14 cellular contexts compared by ENCODE assay signal in the genomic region with DNA sequence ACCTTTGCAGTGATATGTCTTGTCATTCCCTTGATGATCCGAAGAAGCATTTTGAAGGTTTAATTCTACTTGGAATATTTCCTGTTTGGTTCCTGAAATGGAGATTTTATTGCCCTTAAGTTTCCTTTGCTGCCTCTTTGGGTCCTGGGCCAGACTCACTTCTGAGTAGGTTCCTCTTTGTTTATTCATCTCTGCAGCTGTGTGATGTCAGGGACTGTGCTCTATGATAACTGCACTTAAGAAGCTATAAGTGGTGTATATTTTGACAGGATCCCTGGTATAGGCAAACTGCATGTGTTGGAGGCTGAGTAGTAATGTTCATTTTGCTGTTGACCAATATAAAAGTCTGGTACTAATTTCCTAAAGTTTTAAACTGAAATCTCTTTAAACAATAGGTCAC. TPM values are rescaled to one million over a fixed set of nuclear protein-coding genes. Genes with fewer than 3 reads are reported as not detected.
DNase-seq lines count a peak whose midpoint lies in the region; ATAC-seq, FAIRE-seq and TF ChIP-seq lines count a peak whose summit lies in the region.
"Had no signal": no experiment of that assay in that cellular context is flagged by ENCODE, and none has a peak within 500 bp of the region (broad histone marks: within the 10 kb centered on the region; RNA-seq: fewer than 3 reads in every experiment).

TSS of gene KLRC4 (minus strand) at position 371 of the 400 bp plus-strand sequence. CDS start at position 189, 182 bp downstream.

- peak; percentile 63 to 65 for ATAC-seq in stimulated activated naive B cell treated with anti-CD40 and anti-IgM and Interleukin-4, amounts not matched to agents 10 μg/mL and 1 μg/mL and 100 μg/mL, for 72 hours (replicated peaks)
- ATAC-seq in GM21423 (IDR thresholded peaks at IDR 0.05; ENCODE audit: unreplicated experiment), result no peak

- H3K27me3 Mint-ChIP-seq in stimulated activated naive B cell treated with anti-CD40 and anti-IgM and Interleukin-4, amounts not matched to agents 10 μg/mL and 1 μg/mL and 100 μg/mL, for 72 hours, result peaks cover 0 to 7% of the 10 kb centered on the region in 2 donors
- peaks cover 2% of the 10 kb centered on the region for H3K27me3 Mint-ChIP-seq in activated naive CD4-positive, alpha-beta T cell treated with anti-CD3 and anti-CD28 coated beads for 36 hours (ENCODE audit: low read depth)
- H3K27me3 Mint-ChIP-seq: brain had no signal

- TF ChIP-seq POLR2A in endothelial cell of umbilical vein (IDR thresholded peaks at IDR 0.05; ENCODE audit: low read depth, low read length) (no peak), lower leg skin (IDR thresholded peaks at IDR 0.05) (no peak)

- no peaks in the 10 kb centered on the region for H3K9me1 ChIP-seq in endothelial cell of umbilical vein (replicated peaks; ENCODE audit: control insufficient read depth, extremely low read depth, insufficient read depth, low read length)

- 0 out of 2 replicates have a peak, but pooled peaks cover 7% of the 10 kb centered on the region for H3F3A ChIP-seq in OCI-LY1 (ENCODE audit: insufficient read depth, low read length)

- no TSS peak for BruUV-seq in endothelial cell of umbilical vein (replicated peaks; lab: Mats Ljungman, UMichigan)

- no peak for TF ChIP-seq CTCF in OCI-LY1 (IDR thresholded peaks at IDR 0.05; ENCODE audit: low read length)
- no peak for TF ChIP-seq CTCF in endothelial cell of umbilical vein (IDR thresholded peaks at IDR 0.05; ENCODE audit: extremely low read depth in 1 of 2, insufficient read depth in 1 of 2, low read depth in 1 of 2, low read length in 2 of 2)
- TF ChIP-seq CTCF in lower leg skin (IDR thresholded peaks at IDR 0.05), result no peak

- H3K27me3 ChIP-seq in OCI-LY1 (ENCODE audit: insufficient read depth, low read length) (no peaks in the 10 kb centered on the region), endothelial cell of umbilical vein (ENCODE audit: control insufficient read depth in 2 of 2, insufficient read depth in 2 of 2, low read length in 2 of 2) (no peaks in the 10 kb centered on the region)
- H3K27me3 ChIP-seq: hepatocyte had no signal

- no peaks in the 10 kb centered on the region for H3K9me2 ChIP-seq in OCI-LY1 (ENCODE audit: low read depth, low read length)

- 0 to 37% methylated on average over 1 of the region's 1 CpG for WGBS in lower leg skin, 2 donors

- CTCF ChIA-PET in endothelial cell of umbilical vein (lab: Charles Lee), result no interaction called here
- CTCF ChIA-PET in activated naive CD4-positive, alpha-beta T cell treated with anti-CD3 and anti-CD28 coated beads for 36 hours (lab: Charles Lee), result no interaction called here

- no peaks in the 10 kb centered on the region for H3K36me3 Mint-ChIP-seq in stimulated activated naive B cell treated with anti-CD40 and anti-IgM and Interleukin-4, amounts not matched to agents 10 μg/mL and 1 μg/mL and 100 μg/mL, for 72 hours
- H3K36me3 Mint-ChIP-seq in activated naive CD4-positive, alpha-beta T cell treated with anti-CD3 and anti-CD28 coated beads for 36 hours (ENCODE audit: low read depth), result no peaks in the 10 kb centered on the region
- H3K36me3 Mint-ChIP-seq: brain had no signal

- no peak within 1 kb of the TSS for H3K4me3 Mint-ChIP-seq in stimulated activated naive B cell treated with anti-CD40 and anti-IgM and Interleukin-4, amounts not matched to agents 10 μg/mL and 1 μg/mL and 100 μg/mL, for 72 hours
- no peak within 1 kb of the TSS for H3K4me3 Mint-ChIP-seq in activated naive CD4-positive, alpha-beta T cell treated with anti-CD3 and anti-CD28 coated beads for 36 hours
- H3K4me3 Mint-ChIP-seq: activated B cell treated with CpG ODN at 0.5 μM for 24 hours, brain, nephron had no signal

- H3K27ac Mint-ChIP-seq in stimulated activated naive B cell treated with anti-CD40 and anti-IgM and Interleukin-4, amounts not matched to agents 10 μg/mL and 1 μg/mL and 100 μg/mL, for 72 hours, result no peak within 1 kb of the TSS
- no peak within 1 kb of the TSS for H3K27ac Mint-ChIP-seq in activated naive CD4-positive, alpha-beta T cell treated with anti-CD3 and anti-CD28 coated beads for 36 hours
- H3K27ac Mint-ChIP-seq: activated B cell treated with CpG ODN at 0.5 μM for 24 hours, brain, nephron had no signal

- H3K36me3 ChIP-seq in OCI-LY1 (ENCODE audit: insufficient read depth, low read length) (peaks cover 66% of the 10 kb centered on the region), endothelial cell of umbilical vein (ENCODE audit: control insufficient read depth in 2 of 2, extremely low read depth in 1 of 2, insufficient read depth in 2 of 2, low read length in 2 of 2) (no peaks in the 10 kb centered on the region)

- no peaks in the 10 kb centered on the region for H3K9me3 Mint-ChIP-seq in stimulated activated naive B cell treated with anti-CD40 and anti-IgM and Interleukin-4, amounts not matched to agents 10 μg/mL and 1 μg/mL and 100 μg/mL, for 72 hours
- no peaks in the 10 kb centered on the region for H3K9me3 Mint-ChIP-seq in activated naive CD4-positive, alpha-beta T cell treated with anti-CD3 and anti-CD28 coated beads for 36 hours
- H3K9me3 Mint-ChIP-seq: nephron had no signal

- dilution Hi-C loops in endothelial cell of umbilical vein (cut with MboI; ENCODE audit: extremely low pct_ligation_motif_present, low sequenced_read_pairs), result no loop called here

- H3K4me3 ChIP-seq in OCI-LY1 (ENCODE audit: low read depth, low read length, poor library complexity, severe bottlenecking) (peak within 1 kb of the TSS; percentile 83), endothelial cell of umbilical vein (replicated peaks in 1 of 3; ENCODE audit: insufficient read depth in 1 of 3, low read depth in 1 of 3, low read length in 3 of 3) (no peak within 1 kb of the TSS), lower leg skin (ENCODE audit: low read depth, poor library complexity, severe bottlenecking) (no peak within 1 kb of the TSS)
- H3K4me3 ChIP-seq: hepatocyte had no signal

- no peak for FAIRE-seq in endothelial cell of umbilical vein (lab: Jason Lieb, UNC)

- H3K9ac ChIP-seq in OCI-LY1 (ENCODE audit: low read length) (peak within 1 kb of the TSS; percentile 77), endothelial cell of umbilical vein (replicated peaks; ENCODE audit: extremely low read depth, insufficient read depth, low read length) (no peak within 1 kb of the TSS)

- peaks cover 7 to 17% of the 10 kb centered on the region in 2 donors for H3K4me1 Mint-ChIP-seq in stimulated activated naive B cell treated with anti-CD40 and anti-IgM and Interleukin-4, amounts not matched to agents 10 μg/mL and 1 μg/mL and 100 μg/mL, for 72 hours
- no peaks in the 10 kb centered on the region for H3K4me1 Mint-ChIP-seq in activated naive CD4-positive, alpha-beta T cell treated with anti-CD3 and anti-CD28 coated beads for 36 hours (ENCODE audit: low read depth)
- H3K4me1 Mint-ChIP-seq: brain, nephron had no signal

- H3K27ac ChIP-seq in OCI-LY1 (ENCODE audit: low read depth, low read length, poor library complexity, severe bottlenecking), result peak within 1 kb of the TSS; percentile 93
- no peak within 1 kb of the TSS for H3K27ac ChIP-seq in endothelial cell of umbilical vein (ENCODE audit: insufficient read depth, low read depth, low read length)
- H3K27ac ChIP-seq: hepatocyte had no signal

- POLR2A ChIA-PET in endothelial cell of umbilical vein (lab: Charles Lee), result no interaction called here

- H3K79me2 ChIP-seq in OCI-LY1 (ENCODE audit: insufficient read depth, low read length) (peaks cover 54% of the 10 kb centered on the region), endothelial cell of umbilical vein (ENCODE audit: control insufficient read depth, insufficient read depth, low read length) (no peaks in the 10 kb centered on the region)
- H3K79me2 ChIP-seq: hepatocyte had no signal

- H3K4me2 ChIP-seq in OCI-LY1 (ENCODE audit: low read length) (peak within 1 kb of the TSS; percentile 70), endothelial cell of umbilical vein (ENCODE audit: insufficient read depth, low read length) (no peak within 1 kb of the TSS)
- H3K4me2 ChIP-seq: hepatocyte had no signal

- H2AFZ ChIP-seq in OCI-LY1 (ENCODE audit: low read length), result no peak within 1 kb of the TSS
- no peak within 1 kb of the TSS for H2AFZ ChIP-seq in endothelial cell of umbilical vein (ENCODE audit: low read depth, low read length)
- H2AFZ ChIP-seq: hepatocyte had no signal

- intact Hi-C loops in endothelial cell of umbilical vein (cut with micrococcal nuclease) (no loop called here), lower leg skin (cut with DNase I; ENCODE audit: low total_unique reads) (no loop called here)
- intact Hi-C loops in activated naive CD4-positive, alpha-beta T cell treated with anti-CD3 and anti-CD28 coated beads for 36 hours (cut with micrococcal nuclease), result no loop called here

- H3K4me1 ChIP-seq in OCI-LY1 (ENCODE audit: insufficient read depth, low read length, severe bottlenecking), result peaks cover 55% of the 10 kb centered on the region
- H3K4me1 ChIP-seq in endothelial cell of umbilical vein (ENCODE audit: control insufficient read depth, extremely low read depth, insufficient read depth, low read length), result no peaks in the 10 kb centered on the region

- H3K9me3 ChIP-seq in OCI-LY1 (ENCODE audit: low read length) (peaks cover 12% of the 10 kb centered on the region; the same call in 1 of the 2 replicates), endothelial cell of umbilical vein (replicated peaks; ENCODE audit: control insufficient read depth, insufficient read depth, low read length) (no peaks in the 10 kb centered on the region)

- peak; percentile 76 for DNase-seq in SIG-M5 treated with dmso at 0.1 percent for 504 hours (lab: John Stamatoyannopoulos, UW; ENCODE audit: unreplicated experiment)
- DNase-seq in SIG-M5 (lab: John Stamatoyannopoulos, UW), result no peak
- peak; percentile 60 for DNase-seq in endothelial cell of umbilical vein (ENCODE audit: low read depth, low spot score)
- no peak for DNase-seq in stimulated activated naive B cell treated with anti-CD40 and anti-IgM and Interleukin-4, amounts not matched to agents 10 μg/mL and 1 μg/mL and 100 μg/mL, for 72 hours
- no peak for DNase-seq in activated naive CD4-positive, alpha-beta T cell treated with anti-CD3 and anti-CD28 coated beads for 36 hours
- DNase-seq in lower leg skin (ENCODE audit: low spot score in 2 of 2), result no peak
- DNase-seq: activated B cell treated with CpG ODN at 0.5 μM for 24 hours, NCI-H446 treated with DMSO at 0.1 percent for 48 hours had no signal

- no peaks in the 10 kb centered on the region for H4K20me1 ChIP-seq in OCI-LY1 (ENCODE audit: insufficient read depth, low read length)
- H4K20me1 ChIP-seq in endothelial cell of umbilical vein (replicated peaks; ENCODE audit: control insufficient read depth, extremely low read depth, insufficient read depth, low read length), result no peaks in the 10 kb centered on the region

RNA-seq across cellular contexts. Expression of gene KLRC4, which starts in this region (rescaled TPM):
- total RNA-seq in endothelial cell of umbilical vein, result not detected in 2 replicates
- not detected in 2 replicates for polyA plus RNA-seq in endothelial cell of umbilical vein
- not detected in 2 replicates for polyA plus RNA-seq in endothelial cell of umbilical vein (2011; cell fraction: cytosol; rRNA removed)
- not detected in 2 replicates for polyA plus RNA-seq in endothelial cell of umbilical vein (2011; cell fraction: nucleus; rRNA removed)
- polyA plus RNA-seq in endothelial cell of umbilical vein (2012), result not detected in 2 replicates
- not detected in 2 replicates for polyA minus RNA-seq in endothelial cell of umbilical vein
- polyA minus RNA-seq in endothelial cell of umbilical vein (2011; cell fraction: cytosol; rRNA and poly(A)+ RNA removed), result not detected
- not detected in 2 replicates for polyA minus RNA-seq in endothelial cell of umbilical vein (2011; cell fraction: nucleus; rRNA and poly(A)+ RNA removed)
- total RNA-seq in activated naive CD4-positive, alpha-beta T cell treated with anti-CD3 and anti-CD28 coated beads for 36 hours, result not detected
- not detected for total RNA-seq in lower leg skin
- total RNA-seq: activated B cell treated with CpG ODN at 0.5 μM for 24 hours, hepatocyte had no signal
- polyA plus RNA-seq: AG04450, hepatocyte had no signal

Comparison
In these comparisons a context has a peak if more than half of its experiments do, and no peak if none do; other contexts are left out.
1. Peak in DNase-seq in endothelial cell of umbilical vein; RNA of the gene not detected or under 1 TPM.